ENCODE assay signal across 9 cellular contexts in the genomic region with DNA sequence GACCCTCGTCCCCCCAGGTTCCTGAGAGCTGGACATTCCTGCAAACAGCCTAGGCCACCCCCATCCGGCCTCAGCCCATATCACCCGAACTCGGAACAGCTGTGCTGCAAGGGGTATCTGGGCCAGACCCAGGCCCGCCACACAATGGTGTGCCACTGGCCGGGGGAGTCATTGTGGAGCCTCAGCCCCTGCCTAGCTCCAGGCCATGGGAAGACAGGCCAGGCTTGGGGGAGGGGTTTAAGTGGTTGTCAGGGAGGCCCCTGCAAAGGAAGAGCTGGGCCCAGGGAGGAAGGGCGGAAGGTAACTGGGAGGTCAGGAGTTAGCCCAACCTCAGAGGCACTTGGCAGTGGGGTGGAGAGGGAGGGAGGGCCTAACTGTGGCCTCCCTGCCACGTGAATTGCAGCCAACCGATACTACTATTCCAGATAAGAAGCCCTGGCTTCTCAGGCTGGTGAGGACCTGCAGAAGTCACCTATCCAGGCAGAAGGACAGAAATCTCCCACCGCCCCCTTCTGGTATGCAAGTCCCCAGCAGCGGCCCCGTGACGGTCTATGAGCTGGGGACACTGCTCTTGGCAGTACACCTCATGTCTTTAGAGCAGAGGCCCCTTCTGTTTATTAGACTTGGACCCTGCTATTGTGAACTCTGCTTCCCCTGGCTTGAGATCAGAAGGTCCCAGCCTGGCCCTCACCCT. TPM values are rescaled to one million over a fixed set of nuclear protein-coding genes. Genes with fewer than 3 reads are reported as not detected.
DNase-seq lines count a peak whose midpoint lies in the region; ATAC-seq and TF ChIP-seq lines count a peak whose summit lies in the region.
"Had no signal": no experiment of that assay in that cellular context is flagged by ENCODE, and none has a peak within 500 bp of the region (broad histone marks: within the 10 kb centered on the region; RNA-seq: fewer than 3 reads in every experiment).

No MANE protein-coding gene starts in this region.

- H3K4me1 Mint-ChIP-seq in neural progenitor cell = peaks cover 30% of the 10 kb centered on the region
- peaks cover 9% of the 10 kb centered on the region for H3K4me1 Mint-ChIP-seq in glutamatergic neuron (ENCODE audit: low read depth, unreplicated experiment)

- peaks cover 13% of the 10 kb centered on the region; the same call in 1 of the 2 replicates for H3K9me3 ChIP-seq in NT2/D1 (ENCODE audit: insufficient read depth, low read length)
- H3K9me3 ChIP-seq in neural progenitor cell (ENCODE audit: low read depth) = no peaks in the 10 kb centered on the region
- H3K9me3 ChIP-seq: thoracic aorta had no signal

- H3K9me3 Mint-ChIP-seq in neural progenitor cell (no peaks in the 10 kb centered on the region), glutamatergic neuron (ENCODE audit: unreplicated experiment) (peaks cover 5% of the 10 kb centered on the region)

- DNase-seq in ELF-1 (ENCODE audit: low read depth, low spot score) (peak; percentile 82), NT2/D1 (ENCODE audit: low read depth, low spot score) (no peak), erythroblast (lab: John Stamatoyannopoulos, UW) (peak; percentile 90 to 94), neural progenitor cell (ENCODE audit: low spot score) (peak; percentile 45), GM19240 (ENCODE audit: insufficient read length, low spot score) (no peak), glutamatergic neuron (no peak)

- H3K4me1 ChIP-seq in NT2/D1 (ENCODE audit: insufficient read depth, insufficient read length) (peaks cover 14% of the 10 kb centered on the region), neural progenitor cell (peaks cover 5% of the 10 kb centered on the region)

- no peak overlapping the region for H3K4me2 ChIP-seq in neural progenitor cell

- H4K20me1 ChIP-seq in neural progenitor cell (ENCODE audit: low read depth) = no peaks in the 10 kb centered on the region

- H3K27ac ChIP-seq in neural progenitor cell = no peak overlapping the region
- H3K27ac ChIP-seq: thoracic aorta had no signal

- no peak overlapping the region for H3K4me3 Mint-ChIP-seq in neural progenitor cell
- no peak overlapping the region for H3K4me3 Mint-ChIP-seq in glutamatergic neuron (ENCODE audit: unreplicated experiment)

- H3K27ac Mint-ChIP-seq in neural progenitor cell = peak overlapping the region; percentile 50
- H3K27ac Mint-ChIP-seq in glutamatergic neuron (ENCODE audit: unreplicated experiment) = no peak overlapping the region

- H2AFZ ChIP-seq in neural progenitor cell (replicated peaks) = peak overlapping the region; percentile 85

- no peaks in the 10 kb centered on the region for H3K79me2 ChIP-seq in neural progenitor cell (ENCODE audit: low read depth)

- H3K27me3 ChIP-seq in NT2/D1 (ENCODE audit: insufficient read depth, insufficient read length) (no peaks in the 10 kb centered on the region), neural progenitor cell (no peaks in the 10 kb centered on the region)

- H3K9ac ChIP-seq in NT2/D1 (ENCODE audit: insufficient read length, low read depth) = peak overlapping the region; percentile 47
- no peak overlapping the region for H3K9ac ChIP-seq in neural progenitor cell

- no peaks in the 10 kb centered on the region for H3F3A ChIP-seq in neural progenitor cell (ENCODE audit: low read depth)

- H3K4me3 ChIP-seq in NT2/D1 (ENCODE audit: insufficient read length, low read depth) (no peak overlapping the region), neural progenitor cell (no peak overlapping the region)
- H3K4me3 ChIP-seq: thoracic aorta had no signal

- H3K27me3 Mint-ChIP-seq in neural progenitor cell (ENCODE audit: insufficient read depth, low read depth) (peaks cover 7% of the 10 kb centered on the region), glutamatergic neuron (ENCODE audit: unreplicated experiment) (peaks cover 1% of the 10 kb centered on the region)

- TF ChIP-seq POLR2A in erythroblast (IDR thresholded peaks at IDR 0.05; ENCODE audit: low read length) = no peak

- TF ChIP-seq CTCF in neural progenitor cell (IDR thresholded peaks at IDR 0.05) (peak; percentile 33), glutamatergic neuron (IDR thresholded peaks at IDR 0.05; ENCODE audit: partially characterized antibody, unreplicated experiment) (no peak)

- no peaks in the 10 kb centered on the region for H3K36me3 Mint-ChIP-seq in neural progenitor cell
- peaks cover 7% of the 10 kb centered on the region for H3K36me3 Mint-ChIP-seq in glutamatergic neuron (ENCODE audit: unreplicated experiment)

- no peaks in the 10 kb centered on the region for H3K36me3 ChIP-seq in NT2/D1 (ENCODE audit: insufficient read depth, insufficient read length, low read length)
- no peaks in the 10 kb centered on the region for H3K36me3 ChIP-seq in neural progenitor cell

- ATAC-seq in HG03342 (IDR thresholded peaks at IDR 0.05; ENCODE audit: unreplicated experiment) = no peak
- no peak for ATAC-seq in GM19452 (IDR thresholded peaks at IDR 0.05; ENCODE audit: unreplicated experiment)

RNA-seq across cellular contexts. Expression of a gene that starts 26.8 kb away (rescaled TPM):
- total RNA-seq in neural progenitor cell (ENCODE audit: low replicate concordance) = 0.46 TPM in 1 of 2 replicates, not detected in the other
- total RNA-seq in glutamatergic neuron (ENCODE audit: unreplicated experiment) = 0.29 TPM

RNA-seq across cellular contexts. Expression of a gene that starts 26.9 kb away (rescaled TPM):
- 0.39 and 1.5 TPM in 2 replicates for total RNA-seq in neural progenitor cell (ENCODE audit: low replicate concordance)
- not detected for total RNA-seq in glutamatergic neuron (ENCODE audit: unreplicated experiment)

Comparison
In these comparisons a context has a peak if more than half of its experiments do, and no peak if none do; other contexts are left out.
1. DNase-seq: peak in ELF-1 (single experiment), erythroblast (2 of 2) and neural progenitor cell (single experiment); none in NT2/D1 (single experiment), GM19240 (single experiment) and glutamatergic neuron (single experiment).